Comparison of ENCODE assay signal across 24 cellular contexts in the genomic region with DNA sequence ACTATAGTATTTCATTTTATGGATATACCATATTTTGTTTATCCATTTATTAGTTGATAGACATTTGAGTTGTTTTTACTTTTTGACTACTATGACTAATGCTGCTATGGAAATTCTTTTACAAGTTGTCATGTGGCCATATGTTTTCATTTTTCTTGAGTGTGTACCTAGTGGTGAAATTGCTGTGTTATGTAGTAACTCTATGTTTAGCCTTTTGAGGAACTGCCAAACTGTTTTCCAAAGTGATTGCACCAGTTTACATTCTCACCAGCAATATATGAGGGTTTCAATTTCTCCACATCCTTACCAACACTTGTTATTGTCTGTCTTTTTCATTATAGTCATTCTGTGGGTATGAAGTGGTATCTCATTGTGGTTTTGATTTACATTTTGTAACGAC.
DNase-seq lines count a peak whose midpoint lies in the region; ATAC-seq and TF ChIP-seq lines count a peak whose summit lies in the region.
"Had no signal": no experiment of that assay in that cellular context is flagged by ENCODE, and none has a peak within 500 bp of the region (broad histone marks: within the 10 kb centered on the region; RNA-seq: fewer than 3 reads in every experiment).

No MANE protein-coding gene starts in this region.

- H3K79me2 ChIP-seq in GM23248 (ENCODE audit: insufficient read depth) (no peaks in the 10 kb centered on the region), PC-9 (ENCODE audit: low read depth) (no peaks in the 10 kb centered on the region)

- H3K4me2 ChIP-seq in GM23248 (ENCODE audit: unreplicated experiment) (no peak overlapping the region), PC-9 (no peak overlapping the region)

- TF ChIP-seq CTCF in RWPE1 (conservative IDR thresholded peaks at IDR 0.05; ENCODE audit: low read depth), result no peak
- TF ChIP-seq CTCF in epithelial cell of esophagus (IDR thresholded peaks at IDR 0.05; ENCODE audit: insufficient read depth, low read depth, low read length, missing control alignments), result no peak
- no peak for TF ChIP-seq CTCF in WTC11 (IDR thresholded peaks at IDR 0.05)
- no peak for TF ChIP-seq CTCF in PC-9 (conservative IDR thresholded peaks at IDR 0.05)

- DNase-seq in GM23248, result peak; percentile 90
- DNase-seq in RWPE1 (ENCODE audit: low spot score), result peak; percentile 31
- DNase-seq in epithelial cell of esophagus (ENCODE audit: low read depth), result peak; percentile 85
- DNase-seq in non-pigmented ciliary epithelial cell (ENCODE audit: low read depth), result peak; percentile 71
- DNase-seq in WTC11 (ENCODE audit: low spot score), result no peak
- no peak for DNase-seq in activated T-helper 2 cell treated with anti-CD3 and anti-CD28 coated beads, Interferon-gamma antibody, Interleukin-2, Interleukin-4, amounts not matched to agents 10 μg/mL and 5 μg/mL and 100 μg/mL, durations not matched to agents 14 hours and 24 hours and 36 hours (ENCODE audit: low spot score)
- DNase-seq in PC-9, result no peak
- DNase-seq: activated CD4-positive, alpha-beta T cell treated with anti-CD3 and anti-CD28 coated beads, Interleukin-2, amount 50 U/mL, for 1 hour; activated gamma-delta T cell treated with Interleukin-2 at 50 U/mL for 16 hours; effector memory CD8-positive, alpha-beta T cell; left colon; NCI-H2081; NCI-H510A; SHP77 treated with DMSO at 0.1 percent for 48 hours; sigmoid colon; stimulated activated CD4-positive, alpha-beta T cell treated with anti-CD3 and anti-CD28 coated beads, Interleukin-1b, Interleukin-23, amount 100 ng/mL, for 48 hours; stimulated activated naive CD8-positive, alpha-beta T cell treated with anti-CD3 and anti-CD28 coated beads, Interleukin-15, Interleukin-2, amounts not matched to agents 100 U/mL and 50 U/mL, for 24 hours; T-helper 1 cell; upper lobe of left lung had no signal

- H3F3A ChIP-seq in GM23248 (ENCODE audit: insufficient read depth) (peaks cover 24% of the 10 kb centered on the region), PC-9 (ENCODE audit: insufficient read depth, low read depth) (no peaks in the 10 kb centered on the region)

- no peak overlapping the region for H3K4me3 Mint-ChIP-seq in WTC11
- H3K4me3 Mint-ChIP-seq in activated T-helper 2 cell treated with anti-CD3 and anti-CD28 coated beads, Interferon-gamma antibody, Interleukin-2, Interleukin-4, amounts not matched to agents 10 μg/mL and 5 μg/mL and 100 μg/mL, durations not matched to agents 14 hours and 24 hours and 36 hours (ENCODE audit: low read depth), result no peak overlapping the region
- H3K4me3 Mint-ChIP-seq: B cell; effector memory CD8-positive, alpha-beta T cell; IgD-negative memory B cell; mesothelial cell of epicardium; natural killer cell treated with Interleukin-12 subunit alpha and Interleukin-12 subunit beta and Interleukin-15 and Interleukin-18, amount 100 ng/mL, for 72 hours had no signal

- H3K9me3 Mint-ChIP-seq in WTC11, result peaks cover 10% of the 10 kb centered on the region
- peaks cover 3% of the 10 kb centered on the region for H3K9me3 Mint-ChIP-seq in activated T-helper 2 cell treated with anti-CD3 and anti-CD28 coated beads, Interferon-gamma antibody, Interleukin-2, Interleukin-4, amounts not matched to agents 10 μg/mL and 5 μg/mL and 100 μg/mL, durations not matched to agents 14 hours and 24 hours and 36 hours

- no peaks in the 10 kb centered on the region for H4K20me1 ChIP-seq in GM23248 (ENCODE audit: insufficient read depth)
- H4K20me1 ChIP-seq in PC-9 (ENCODE audit: insufficient read depth), result no peaks in the 10 kb centered on the region

- POLR2A ChIA-PET in RWPE1 (lab: Yijun Ruan, JAX; ENCODE audit: low non-redundant PET) (no interaction called here), WTC11 (lab: Charles Lee) (no interaction called here), PC-9 (lab: Charles Lee; ENCODE audit: unreplicated experiment) (no interaction called here)

- no peak overlapping the region for H2AFZ ChIP-seq in GM23248
- H2AFZ ChIP-seq in PC-9, result no peak overlapping the region

- no peak overlapping the region for H3K9ac ChIP-seq in GM23248

- H3K9me2 ChIP-seq in GM23248 (ENCODE audit: insufficient read depth) (no peaks in the 10 kb centered on the region), PC-9 (ENCODE audit: insufficient read depth) (no peaks in the 10 kb centered on the region)

- CTCF ChIA-PET in RWPE1 (lab: Yijun Ruan, JAX) (interaction anchor here (0.6 to 0.8 kb wide), 2 partner anchors 16 to 182 kb away, joined by 3 to 5 read pairs; no protein-coding TSS in a partner anchor), WTC11 (lab: Charles Lee) (no interaction called here), PC-9 (lab: Charles Lee) (no interaction called here)

- BruUV-seq in PC-9 (replicated peaks; lab: Mats Ljungman, UMichigan), result no TSS peak

- no peaks in the 10 kb centered on the region for H3K27me3 ChIP-seq in GM23248 (replicated peaks; ENCODE audit: insufficient read depth)
- no peaks in the 10 kb centered on the region for H3K27me3 ChIP-seq in PC-9 (ENCODE audit: insufficient read depth, low read depth)
- H3K27me3 ChIP-seq: sigmoid colon, upper lobe of left lung had no signal

- H3K27ac ChIP-seq in GM23248 (peak overlapping the region; percentile 51; the same call in 1 of the 2 replicates), RWPE1 (no peak overlapping the region), PC-9 (no peak overlapping the region)
- H3K27ac ChIP-seq: sigmoid colon, upper lobe of left lung had no signal

- H3K36me3 ChIP-seq in GM23248 (ENCODE audit: low read depth), result no peaks in the 10 kb centered on the region
- H3K36me3 ChIP-seq in PC-9 (ENCODE audit: low read depth), result no peaks in the 10 kb centered on the region
- H3K36me3 ChIP-seq: sigmoid colon, upper lobe of left lung had no signal

- H3K9me3 ChIP-seq in GM23248 (ENCODE audit: low read depth), result no peaks in the 10 kb centered on the region
- no peaks in the 10 kb centered on the region for H3K9me3 ChIP-seq in PC-9 (ENCODE audit: insufficient read depth, low read depth)
- H3K9me3 ChIP-seq: sigmoid colon, upper lobe of left lung had no signal

- no peaks in the 10 kb centered on the region for H3K27me3 Mint-ChIP-seq in WTC11 (ENCODE audit: low read depth)
- no peaks in the 10 kb centered on the region for H3K27me3 Mint-ChIP-seq in activated T-helper 2 cell treated with anti-CD3 and anti-CD28 coated beads, Interferon-gamma antibody, Interleukin-2, Interleukin-4, amounts not matched to agents 10 μg/mL and 5 μg/mL and 100 μg/mL, durations not matched to agents 14 hours and 24 hours and 36 hours (ENCODE audit: low read depth)
- H3K27me3 Mint-ChIP-seq: B cell; effector memory CD8-positive, alpha-beta T cell; IgD-negative memory B cell had no signal

- H3K4me3 ChIP-seq in GM23248 (no peak overlapping the region), epithelial cell of esophagus (ENCODE audit: low read length) (no peak overlapping the region), PC-9 (no peak overlapping the region)
- H3K4me3 ChIP-seq: sigmoid colon, upper lobe of left lung had no signal

- H3K4me1 Mint-ChIP-seq in WTC11, result no peaks in the 10 kb centered on the region
- no peaks in the 10 kb centered on the region for H3K4me1 Mint-ChIP-seq in activated T-helper 2 cell treated with anti-CD3 and anti-CD28 coated beads, Interferon-gamma antibody, Interleukin-2, Interleukin-4, amounts not matched to agents 10 μg/mL and 5 μg/mL and 100 μg/mL, durations not matched to agents 14 hours and 24 hours and 36 hours (ENCODE audit: low read depth)
- H3K4me1 Mint-ChIP-seq: B cell, IgD-negative memory B cell had no signal

- no peak for ATAC-seq in WTC11
- ATAC-seq in GM18907 (IDR thresholded peaks at IDR 0.05; ENCODE audit: unreplicated experiment), result no peak
- ATAC-seq: effector memory CD8-positive, alpha-beta T cell; left colon; natural killer cell treated with Interleukin-12 subunit alpha and Interleukin-12 subunit beta and Interleukin-15 and Interleukin-18, amount 100 ng/mL, for 72 hours; stimulated activated naive CD8-positive, alpha-beta T cell treated with anti-CD3 and anti-CD28 coated beads, Interleukin-15, Interleukin-2, amounts not matched to agents 100 U/mL and 50 U/mL, for 24 hours had no signal

- no peak overlapping the region for H3K27ac Mint-ChIP-seq in WTC11
- no peak overlapping the region for H3K27ac Mint-ChIP-seq in activated T-helper 2 cell treated with anti-CD3 and anti-CD28 coated beads, Interferon-gamma antibody, Interleukin-2, Interleukin-4, amounts not matched to agents 10 μg/mL and 5 μg/mL and 100 μg/mL, durations not matched to agents 14 hours and 24 hours and 36 hours
- H3K27ac Mint-ChIP-seq: B cell; effector memory CD8-positive, alpha-beta T cell; IgD-negative memory B cell; mesothelial cell of epicardium; natural killer cell treated with Interleukin-12 subunit alpha and Interleukin-12 subunit beta and Interleukin-15 and Interleukin-18, amount 100 ng/mL, for 72 hours had no signal

- H3K4me1 ChIP-seq in GM23248 (ENCODE audit: insufficient read depth) (peaks cover 41% of the 10 kb centered on the region), PC-9 (replicated peaks; ENCODE audit: insufficient read depth) (peaks cover 11% of the 10 kb centered on the region)
- H3K4me1 ChIP-seq: sigmoid colon, upper lobe of left lung had no signal

- in situ Hi-C loops in GM23248 (cut with MboI), result no loop called here

- 3 to 5% methylated on average over 1 of the region's 1 CpG for WGBS in GM23248 (ENCODE audit: low coverage in 1 of 2, low lambda C conversion rate in 2 of 2, missing lambda C conversion rate in 2 of 2), 2 experiments

- intact Hi-C loops in activated T-helper 2 cell treated with anti-CD3 and anti-CD28 coated beads, Interferon-gamma antibody, Interleukin-2, Interleukin-4, amounts not matched to agents 10 μg/mL and 5 μg/mL and 100 μg/mL, durations not matched to agents 14 hours and 24 hours and 36 hours (cut with micrococcal nuclease), result no loop called here
- intact Hi-C loops in PC-9 (cut with micrococcal nuclease; ENCODE audit: unreplicated experiment), result no loop called here

- H3K36me3 Mint-ChIP-seq in WTC11, result no peaks in the 10 kb centered on the region
- H3K36me3 Mint-ChIP-seq in activated T-helper 2 cell treated with anti-CD3 and anti-CD28 coated beads, Interferon-gamma antibody, Interleukin-2, Interleukin-4, amounts not matched to agents 10 μg/mL and 5 μg/mL and 100 μg/mL, durations not matched to agents 14 hours and 24 hours and 36 hours (ENCODE audit: low read depth), result no peaks in the 10 kb centered on the region
- H3K36me3 Mint-ChIP-seq: IgD-negative memory B cell; mesothelial cell of epicardium; natural killer cell treated with Interleukin-12 subunit alpha and Interleukin-12 subunit beta and Interleukin-15 and Interleukin-18, amount 100 ng/mL, for 72 hours had no signal

TF ChIP-seq in WTC11, 78 proteins besides CTCF, POLR2A, EP300 and RAD21 (continues in another document):
- TF ChIP-seq ZNF138 (CRISPR knock-in tag; conservative IDR thresholded peaks at IDR 0.05), result no peak
- TF ChIP-seq E2F4 (CRISPR knock-in tag; IDR thresholded peaks at IDR 0.05; ENCODE audit: borderline replicate concordance, low read depth), result no peak

Comparison
In these comparisons a context has a peak if more than half of its experiments do, and no peak if none do; other contexts are left out.
1. DNase-seq: peak in GM23248 (single experiment), RWPE1 (single experiment), epithelial cell of esophagus (single experiment) and non-pigmented ciliary epithelial cell (single experiment); none in WTC11 (single experiment), activated T-helper 2 cell treated with anti-CD3 and anti-CD28 coated beads, Interferon-gamma antibody, Interleukin-2, Interleukin-4, amounts not matched to agents 10 μg/mL and 5 μg/mL and 100 μg/mL, durations not matched to agents 14 hours and 24 hours and 36 hours (single experiment) and PC-9 (0 of 2).